Comparison of ENCODE assay signal across 8 cellular contexts in genomic region chr11:116986521-116987105, GRCh38.
A peak's percentile ranks its signal among the peaks of the same experiment; 100 is the strongest.
DNase-seq lines count a peak whose midpoint lies in the region; ATAC-seq and TF ChIP-seq lines count a peak whose summit lies in the region.

No MANE protein-coding gene starts in this region.

- H2AFZ ChIP-seq in MM.1S (ENCODE audit: low read length) = no peak overlapping the region

- H3K23ac ChIP-seq in mesendoderm (ENCODE audit: low read length) = no peak overlapping the region

- no peak for TF ChIP-seq POLR2A in right lobe of liver (IDR thresholded peaks at IDR 0.05)

- no peak overlapping the region for H3K18ac ChIP-seq in mesendoderm (ENCODE audit: low read length)

- peaks cover 4% of the 10 kb centered on the region; the same call in 1 of the 2 replicates for H4K20me1 ChIP-seq in MM.1S (ENCODE audit: insufficient read depth, low read length)

- H3K9ac ChIP-seq in MM.1S (ENCODE audit: low read length) = no peak overlapping the region
- no peak overlapping the region for H3K9ac ChIP-seq in mesendoderm (ENCODE audit: low read length)

- H3K9me3 ChIP-seq in MM.1S (replicated peaks; ENCODE audit: insufficient read depth, low read length) = no peaks in the 10 kb centered on the region
- no peaks in the 10 kb centered on the region for H3K9me3 ChIP-seq in right lobe of liver

- no peaks in the 10 kb centered on the region for H3K9me2 ChIP-seq in MM.1S (replicated peaks; ENCODE audit: insufficient read depth, low read length)

- no peak overlapping the region for H2BK5ac ChIP-seq in mesendoderm (ENCODE audit: low read length)

- WGBS in right lobe of liver (ENCODE audit: insufficient coverage, low coverage, low lambda C conversion rate, missing lambda C conversion rate) = 28% methylated on average over 2 of the region's 2 CpGs
- no CpG with 5 or more reads among the region's 2 CpGs for WGBS in mesendoderm (ENCODE audit: extremely low coverage, insufficient coverage, low lambda C conversion rate)

- ATAC-seq in GM19463 (IDR thresholded peaks at IDR 0.05; ENCODE audit: unreplicated experiment) (peak; percentile 60), right lobe of liver (peak; percentile 70 to 80 (median 72))

- no peak overlapping the region for H2AK5ac ChIP-seq in mesendoderm (ENCODE audit: low read length)

- peak overlapping the region; percentile 20; the same call in 1 of the 2 replicates for H3K4me3 ChIP-seq in MM.1S (ENCODE audit: low read length)
- no peak overlapping the region for H3K4me3 ChIP-seq in right lobe of liver
- H3K4me3 ChIP-seq in mesendoderm (ENCODE audit: low read length) = no peak overlapping the region

- no peak overlapping the region for H3K4ac ChIP-seq in mesendoderm (ENCODE audit: low read depth, low read length)

- H3K27me3 ChIP-seq in MM.1S (replicated peaks; ENCODE audit: insufficient read depth, low read length) (no peaks in the 10 kb centered on the region), right lobe of liver (no peaks in the 10 kb centered on the region), mesendoderm (ENCODE audit: insufficient read depth, low read length, poor library complexity) (no peaks in the 10 kb centered on the region)

- no peak overlapping the region for H2BK120ac ChIP-seq in mesendoderm (ENCODE audit: low read depth, low read length)

- DNase-seq in AG20443 (ENCODE audit: low spot score) (peak; percentile 57), MM.1S (peak; percentile 75), amniotic epithelial cell (ENCODE audit: low read depth) (peak; percentile 71), right lobe of liver (no peak), NCI-H82 treated with DMSO at 0.1 percent for 48 hours (lab: John Stamatoyannopoulos, UW; ENCODE audit: unreplicated experiment) (no peak), mesendoderm (no peak), NCI-H524 (lab: John Stamatoyannopoulos, UW) (no peak)

- H4K8ac ChIP-seq in mesendoderm (ENCODE audit: low read depth, low read length) = no peak overlapping the region

- H3K56ac ChIP-seq in mesendoderm (ENCODE audit: low read length) = no peak overlapping the region

- H3F3A ChIP-seq in MM.1S (ENCODE audit: insufficient read depth, low read length) = peaks cover 24% of the 10 kb centered on the region

- TF ChIP-seq CTCF in MM.1S (IDR thresholded peaks at IDR 0.05; ENCODE audit: low read length) (no peak), right lobe of liver (IDR thresholded peaks at IDR 0.05) (no peak)

- peak overlapping the region; percentile 59 for H3K27ac ChIP-seq in MM.1S (ENCODE audit: low read length)
- H3K27ac ChIP-seq in right lobe of liver = peak overlapping the region; percentile 1 to 47 (median 42)
- no peak overlapping the region for H3K27ac ChIP-seq in mesendoderm (ENCODE audit: low read depth, low read length)

- H3K36me3 ChIP-seq in MM.1S (replicated peaks; ENCODE audit: insufficient read depth, low read length) = no peaks in the 10 kb centered on the region
- no peaks in the 10 kb centered on the region for H3K36me3 ChIP-seq in right lobe of liver
- H3K36me3 ChIP-seq in mesendoderm (ENCODE audit: control insufficient read depth, insufficient read depth, low read length) = no peaks in the 10 kb centered on the region

- no peak overlapping the region for H2BK15ac ChIP-seq in mesendoderm (replicated peaks; ENCODE audit: low read depth)

- no peak overlapping the region for H4K5ac ChIP-seq in mesendoderm (ENCODE audit: low read length)

- H3K4me1 ChIP-seq in MM.1S (ENCODE audit: low read length) (peaks cover 40% of the 10 kb centered on the region), right lobe of liver (peaks cover 0 to 43% (median 18%) of the 10 kb centered on the region in 4 donors), mesendoderm (ENCODE audit: control insufficient read depth, low read depth, low read length) (peaks cover 2% of the 10 kb centered on the region)

- H3K79me1 ChIP-seq in mesendoderm (ENCODE audit: low read length) = peaks cover 5% of the 10 kb centered on the region

- intact Hi-C loops in right lobe of liver (cut with DNase I) = no loop called here

- peaks cover 92% of the 10 kb centered on the region for H3K79me2 ChIP-seq in MM.1S (ENCODE audit: low read length)
- no peaks in the 10 kb centered on the region for H3K79me2 ChIP-seq in mesendoderm (ENCODE audit: control insufficient read depth, insufficient read depth, low read length)

- peak overlapping the region; percentile 58 for H3K4me2 ChIP-seq in MM.1S (ENCODE audit: low read depth, low read length)
- H3K4me2 ChIP-seq in mesendoderm (ENCODE audit: low read length) = no peak overlapping the region

Comparison
In these comparisons a context has a peak if more than half of its experiments do, and no peak if none do; other contexts are left out.
1. DNase-seq: peak in AG20443 (single experiment), MM.1S (single experiment) and amniotic epithelial cell (single experiment); none in right lobe of liver (0 of 3), NCI-H82 treated with DMSO at 0.1 percent for 48 hours (single experiment), mesendoderm (single experiment) and NCI-H524 (0 of 2).